8 cellular contexts compared by ENCODE assay signal in genomic region chr6:138403324-138403800, GRCh38. TPM values are rescaled to one million over a fixed set of nuclear protein-coding genes. Genes with fewer than 3 reads are reported as not detected.
DNase-seq lines count a peak whose midpoint lies in the region; ATAC-seq, FAIRE-seq and TF ChIP-seq lines count a peak whose summit lies in the region.

No MANE protein-coding gene starts in this region.

- WGBS in GM12878 (ENCODE audit: insufficient coverage, insufficient replicate concordance, low lambda C conversion rate, missing lambda C conversion rate) = 3% methylated on average over 29 of the region's 30 CpGs
- 0 to 1% (median 1%) methylated on average over 23 to 30 of the region's 30 CpGs for WGBS in spleen, 5 donors

- peak overlapping the region; percentile 87 for H3K4me3 ChIP-seq in GM12878
- peak overlapping the region; percentile 54 to 91 (median 75) for H3K4me3 ChIP-seq in spleen

- H3K9ac ChIP-seq in GM12878 (ENCODE audit: control insufficient read depth, insufficient read depth, low read length) = peak overlapping the region; percentile 75

- no peaks in the 10 kb centered on the region for H3K27me3 ChIP-seq in GM12878 (replicated peaks in 1 of 2; ENCODE audit: control insufficient read depth in 2 of 2, insufficient read depth in 2 of 2, low read length in 1 of 2)
- no peaks in the 10 kb centered on the region for H3K27me3 ChIP-seq in spleen (replicated peaks in 1 of 7)

- no peaks in the 10 kb centered on the region for H3K79me2 ChIP-seq in GM12878 (ENCODE audit: control insufficient read depth, insufficient read depth, low read length)

- SMC1A ChIA-PET in GM12878 (lab: Charles Lee; ENCODE audit: uncharacterized antibody, unreplicated experiment) = interaction anchor here (1.3 to 4.4 kb wide), 2 partner anchors 46 to 106 kb away, joined by 3 to 34 read pairs; no protein-coding TSS in a partner anchor

- CTCF ChIA-PET in GM12878 (lab: Yijun Ruan, JAX) = interaction anchor here (0.6 to 2.7 kb wide), 15 partner anchors 10 to 288 kb away, joined by 3 to 24 read pairs (median 3); no protein-coding TSS in a partner anchor

- intact Hi-C loops in GM12878 (cut with micrococcal nuclease; ENCODE audit: unreplicated experiment) = loop anchor here (5.0 kb wide), 1 partner anchor 116 kb away; no protein-coding TSS in a partner anchor
- intact Hi-C loops in spleen (cut with DNase I; ENCODE audit: low total_unique reads) = no loop called here

- peak in 2 of 3 experiments; percentile 37 to 43; a peak in 4 of 6 replicates for TF ChIP-seq CTCF in GM12878 (IDR thresholded peaks at IDR 0.05 in 2 of 3, conservative IDR thresholded peaks at IDR 0.05 in 1 of 3; ENCODE audit: control insufficient read depth in 2 of 3, extremely low read depth in 1 of 3, insufficient read depth in 1 of 3, low read depth in 3 of 3, low read length in 3 of 3)
- no peak for TF ChIP-seq CTCF in spleen (IDR thresholded peaks at IDR 0.05 in 8 of 11, conservative IDR thresholded peaks at IDR 0.05 in 3 of 11)

- RAD21 ChIA-PET in GM12878 (lab: Charles Lee; ENCODE audit: unreplicated experiment) = interaction anchor here (0.8 to 4.4 kb wide), 6 partner anchors 27 to 287 kb away, joined by 3 to 26 read pairs (median 4); no protein-coding TSS in a partner anchor

- no TSS peak for BruUV-seq in GM12878 (replicated peaks; lab: Mats Ljungman, UMichigan)

- TF ChIP-seq RAD21 in GM12878 (IDR thresholded peaks at IDR 0.05; ENCODE audit: insufficient read depth, low read depth, low read length) = no peak

- H3K9me3 ChIP-seq in GM12878 (replicated peaks; ENCODE audit: control insufficient read depth, insufficient read depth, low read length) = no peaks in the 10 kb centered on the region
- no peaks in the 10 kb centered on the region for H3K9me3 ChIP-seq in spleen

- no peak for FAIRE-seq in GM12878 (lab: Jason Lieb, UNC)

- ATAC-seq in HG03045 (IDR thresholded peaks at IDR 0.05; ENCODE audit: unreplicated experiment) (peak; percentile 19), GM12878 (peak; percentile 48)

- DNase-seq in activated T-cell treated with anti-CD3 and anti-CD28 coated beads for 24 hours (ENCODE audit: low read depth) (peak; percentile 5), RPMI7951 (ENCODE audit: low read depth) (peak; percentile 35), GM12878 (ENCODE audit: low read depth, low spot score) (no peak), iPS-NIHi11 (ENCODE audit: low spot score) (peak; percentile 65), spleen (peak; percentile 92), OCI-M2 (lab: John Stamatoyannopoulos, UW; ENCODE audit: unreplicated experiment) (no peak)
- DNase-seq in activated T-cell treated with anti-CD3 and anti-CD28 coated beads, Interleukin-2, amount 50 U/mL, for 48 hours = no peak

- in situ Hi-C loops in GM12878 (cut with MboI) = no loop called here

- peaks cover 3% of the 10 kb centered on the region; the same call in 1 of the 2 replicates for H3K4me1 ChIP-seq in GM12878 (ENCODE audit: control insufficient read depth, insufficient read depth, low read length)
- peaks cover 0 to 44% (median 19%) of the 10 kb centered on the region in 6 donors for H3K4me1 ChIP-seq in spleen

- TF ChIP-seq EP300 in GM12878 (IDR thresholded peaks at IDR 0.05; ENCODE audit: borderline replicate concordance in 1 of 2, control insufficient read depth in 1 of 2, low read depth in 2 of 2, low read length in 2 of 2) = no peak

- H3K36me3 ChIP-seq in GM12878 (ENCODE audit: control insufficient read depth in 2 of 2, insufficient read depth in 2 of 2, low read length in 1 of 2) = peaks cover 0 to 3% of the 10 kb centered on the region in 2 experiments; a peak in 1 of 4 replicates
- H3K36me3 ChIP-seq in spleen = peaks cover 5 to 30% (median 22%) of the 10 kb centered on the region in 6 donors

- H3K4me2 ChIP-seq in GM12878 (ENCODE audit: control insufficient read depth, insufficient read depth) = peak overlapping the region; percentile 97

- H2AFZ ChIP-seq in GM12878 (ENCODE audit: control insufficient read depth, low read depth, low read length) = peak overlapping the region; percentile 96

- POLR2A ChIA-PET in GM12878 (lab: Charles Lee) = interaction anchor here (0.6 to 1.0 kb wide), 2 partner anchors 52 to 178 kb away, joined by 3 to 4 read pairs; no protein-coding TSS in a partner anchor

- TF ChIP-seq POLR2A in GM12878 (IDR thresholded peaks at IDR 0.05; ENCODE audit: low read depth, low read length) (no peak), spleen (IDR thresholded peaks at IDR 0.05) (no peak)

- H3K27ac ChIP-seq in GM12878 (ENCODE audit: control insufficient read depth, insufficient read depth) (peak overlapping the region; percentile 61), spleen (peak overlapping the region; percentile 89 to 98 (median 92))

- no peaks in the 10 kb centered on the region for H4K20me1 ChIP-seq in GM12878 (ENCODE audit: control insufficient read depth, insufficient read depth)

TF ChIP-seq in GM12878, 131 proteins besides CTCF, POLR2A, EP300 and RAD21 (continues in another document):
- peak; percentile 18; the same call in 1 of the 2 replicates for TF ChIP-seq ZBTB40 (IDR thresholded peaks at IDR 0.05; ENCODE audit: borderline replicate concordance)
- no peak for TF ChIP-seq RELA (IDR thresholded peaks at IDR 0.05; ENCODE audit: borderline replicate concordance, partially characterized antibody)
- TF ChIP-seq MTA2 (IDR thresholded peaks at IDR 0.05; ENCODE audit: low read depth) = 0 out of 2 replicates have a peak, but pooled peaks have one; percentile 10

RNA-seq across cellular contexts. Expression of gene HEBP2, which starts 0.7 kb away (rescaled TPM):
- total RNA-seq in RPMI7951 (2014; rRNA removed; shearing (Covaris generic)) = 24.8 and 37.3 TPM in 2 replicates
- 10.2 and 10.9 TPM in 2 replicates for total RNA-seq in GM12878 (2013; cell fraction: nucleolus; rRNA removed)
- total RNA-seq in GM12878 (2014; rRNA removed) = 13.1 and 15.2 TPM in 2 replicates
- 7.0 and 7.4 TPM in 2 replicates for total RNA-seq in GM12878 (2014; rRNA removed; fragmentation: Illumina TruSeq; extraction: Trizol)
- 23.8 and 24.8 TPM in 2 replicates for total RNA-seq in GM12878 (2021)
- polyA plus RNA-seq in GM12878 (2011; ENCODE audit: low read depth) = 2.8 TPM
- polyA plus RNA-seq in GM12878 (2011; rRNA removed) = 25.2 and 52.2 TPM in 2 replicates
- polyA plus RNA-seq in GM12878 (2011; cell fraction: cytosol; rRNA removed) = 6.2 and 11.5 TPM in 2 replicates
- polyA plus RNA-seq in GM12878 (2011; cell fraction: nucleus; rRNA removed) = 10.9 and 12.1 TPM in 2 replicates
- polyA plus RNA-seq in GM12878 (2012) = 13.6 and 18.6 TPM in 2 replicates
- polyA plus RNA-seq in GM12878 (2014; fragmentation: Illumina TruSeq; extraction: Trizol) = 3.9 and 5.3 TPM in 2 replicates
- 10 to 100 TPM in 1 of 2 experiments, 1 to 10 TPM in 1; 3.8 to 17.2 TPM for polyA plus RNA-seq in GM12878 (2014; fragmentation: Nextera tagmentation; extraction: Ambion mirVana)
- polyA plus RNA-seq in GM12878 (2014; rRNA removed) = 16.7 and 17.5 TPM in 2 replicates
- polyA plus RNA-seq in GM12878 (2016; fragmentation: Nextera tagmentation; extraction: Ambion mirVana) = 10 to 100 TPM; 40.1 to 41.8 TPM
- 3.5 and 5.9 TPM in 2 replicates for polyA minus RNA-seq in GM12878 (2011; rRNA and poly(A)+ RNA removed)
- 2.2 and 4.4 TPM in 2 replicates for polyA minus RNA-seq in GM12878 (2011; cell fraction: cytosol; rRNA and poly(A)+ RNA removed)
- 2.7 and 4.0 TPM in 2 replicates for polyA minus RNA-seq in GM12878 (2011; cell fraction: nucleus; rRNA and poly(A)+ RNA removed)
- 10 to 100 TPM; 12.3 to 37.0 (median 28.2) TPM for total RNA-seq in spleen
- polyA plus RNA-seq in spleen = 10 to 100 TPM in 1 of 3 donors, 1 to 10 TPM in 2; 5.7 to 13.6 (median 9.5) TPM

RNA-seq across cellular contexts. Expression of gene SMIM28, which starts 25.7 kb away (rescaled TPM):
- not detected in 2 replicates for total RNA-seq in RPMI7951 (2014; rRNA removed; shearing (Covaris generic))
- total RNA-seq in GM12878 (2013; cell fraction: nucleolus; rRNA removed) = not detected in 2 replicates
- total RNA-seq in GM12878 (2014; rRNA removed) (not detected in 2 replicates), GM12878 (2014; rRNA removed; fragmentation: Illumina TruSeq; extraction: Trizol) (not detected in 2 replicates), GM12878 (2021) (not detected in 2 replicates), spleen (not detected)
- not detected for polyA plus RNA-seq in GM12878 (2011; ENCODE audit: low read depth)
- polyA plus RNA-seq in GM12878 (2011; rRNA removed) (not detected in 2 replicates), GM12878 (2014; fragmentation: Illumina TruSeq; extraction: Trizol) (not detected in 2 replicates), GM12878 (2014; fragmentation: Nextera tagmentation; extraction: Ambion mirVana) (not detected), GM12878 (2014; rRNA removed) (not detected in 2 replicates), GM12878 (2016; fragmentation: Nextera tagmentation; extraction: Ambion mirVana) (not detected), spleen (not detected)
- polyA plus RNA-seq in GM12878 (2011; cell fraction: cytosol; rRNA removed) = not detected in 2 replicates
- not detected in 2 replicates for polyA plus RNA-seq in GM12878 (2011; cell fraction: nucleus; rRNA removed)
- not detected in 2 replicates for polyA plus RNA-seq in GM12878 (2012)
- not detected in 2 replicates for polyA minus RNA-seq in GM12878 (2011; rRNA and poly(A)+ RNA removed)
- not detected in 2 replicates for polyA minus RNA-seq in GM12878 (2011; cell fraction: cytosol; rRNA and poly(A)+ RNA removed)
- not detected in 2 replicates for polyA minus RNA-seq in GM12878 (2011; cell fraction: nucleus; rRNA and poly(A)+ RNA removed)

Comparison
In these comparisons a context has a peak if more than half of its experiments do, and no peak if none do; other contexts are left out.
1. DNase-seq: peak in activated T-cell treated with anti-CD3 and anti-CD28 coated beads for 24 hours (single experiment), RPMI7951 (single experiment), iPS-NIHi11 (single experiment) and spleen (single experiment); none in activated T-cell treated with anti-CD3 and anti-CD28 coated beads, Interleukin-2, amount 50 U/mL, for 48 hours (0 of 2), GM12878 (single experiment) and OCI-M2 (single experiment).
2. CTCF ChIP-seq: peak in GM12878 (2 of 3); none in spleen (0 of 11).